ENCODE assay signal across 23 cellular contexts in genomic region chr5:74837115-74837514, GRCh38. TPM values are rescaled to one million over a fixed set of nuclear protein-coding genes. Genes with fewer than 3 reads are reported as not detected.
"Had no signal": no experiment of that assay in that cellular context is flagged by ENCODE, and none has a peak within 500 bp of the region (broad histone marks: within the 10 kb centered on the region; RNA-seq: fewer than 3 reads in every experiment).

No MANE protein-coding gene starts in this region.

- H3K27me3 ChIP-seq: SJCRH30 had no signal

- H3K9me3 ChIP-seq: SJCRH30 had no signal

- ATAC-seq: Panc1, PC-3, SK-N-SH treated with all-trans-retinoic acid at 6 μM for 48 hours had no signal

- H3K27ac ChIP-seq: HL-60, RWPE1, SJCRH30 had no signal

- H3K4me3 ChIP-seq: SJCRH30 had no signal

- DNase-seq: KBM-7, NCI-H1092, NCI-H1105 treated with DMSO at 0.1 percent for 48 hours, NCI-H1417 treated with DMSO at 0.1 percent for 48 hours, NCI-H146, NCI-H1694 treated with DMSO at 0.1 percent for 48 hours, NCI-H1930, NCI-H2081, NCI-H2107, NCI-H226, NCI-H446, NCI-H510A, NCI-H524 treated with DMSO at 0.1 percent for 48 hours, NCI-H69, NCI-H774, PC-3, SHP77, SJCRH30 had no signal

- H3K4me1 ChIP-seq: SJCRH30 had no signal

RNA-seq across cellular contexts. Expression of gene FAM169A, which starts 29.1 kb away (rescaled TPM):
- total RNA-seq: OCI-LY7 had no signal
